14 cellular contexts compared by ENCODE assay signal in the genomic region with DNA sequence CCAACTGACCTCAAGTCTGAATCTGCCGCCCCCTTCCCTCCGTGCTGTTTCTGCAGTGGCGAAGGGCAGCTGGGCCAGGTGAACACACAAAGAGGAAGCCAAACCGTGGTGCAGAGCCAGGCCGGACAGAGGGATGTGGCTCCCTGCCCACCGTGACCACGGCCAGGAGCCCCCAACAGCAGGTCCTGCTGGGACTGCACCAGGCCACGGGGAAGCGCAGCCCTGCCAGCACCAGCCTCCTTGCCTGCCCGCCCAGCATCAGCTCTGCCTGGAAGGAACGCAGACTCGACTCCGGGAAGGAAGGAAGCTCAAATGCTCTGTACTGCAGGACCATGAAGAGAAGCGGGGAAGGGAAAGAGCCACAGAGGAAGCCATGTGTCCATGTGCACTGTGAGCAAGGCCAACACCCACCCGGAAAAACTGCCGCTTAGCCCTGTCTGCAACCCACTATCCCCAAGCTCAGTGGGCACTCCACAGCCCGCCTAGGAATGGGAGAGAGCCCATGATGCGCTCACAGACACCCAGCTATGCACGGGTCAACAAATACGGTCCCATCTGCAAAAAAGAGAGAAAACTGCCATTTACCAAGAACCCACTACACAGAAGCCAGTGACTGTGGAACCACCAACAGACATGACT. TPM values are rescaled to one million over a fixed set of nuclear protein-coding genes. Genes with fewer than 3 reads are reported as not detected.
"Had no signal": no experiment of that assay in that cellular context is flagged by ENCODE, and none has a peak within 500 bp of the region (broad histone marks: within the 10 kb centered on the region; RNA-seq: fewer than 3 reads in every experiment).

No MANE protein-coding gene starts in this region.

- H3K9me3 Mint-ChIP-seq: activated T-cell treated with anti-CD3 and anti-CD28 coated beads, Interleukin-2, amount 50 U/mL, for 24 hours; effector memory CD8-positive, alpha-beta T cell; nephron progenitor cell; stimulated activated effector memory CD8-positive, alpha-beta T cell treated with anti-CD3 and anti-CD28 coated beads, Interleukin-12 subunit alpha, Interleukin-12 subunit beta, amount 100 ng/mL, for 72 hours; type B pancreatic cell had no signal

- DNase-seq: activated CD4-positive, alpha-beta T cell treated with anti-CD3 and anti-CD28 coated beads, Interleukin-2, amount 50 U/mL, for 4 hours; activated CD8-positive, alpha-beta memory T cell treated with anti-CD3 and anti-CD28 coated beads, Interleukin-2, amount 10 ng/mL, durations not matched to agents 7 days and 5 days; activated effector memory CD4-positive, alpha-beta T cell treated with Interleukin-2 at 50 U/mL for 16 hours; activated T-cell treated with anti-CD3 and anti-CD28 coated beads, Interleukin-2, amount 50 U/mL, for 24 hours; cortex of kidney; effector memory CD8-positive, alpha-beta T cell; mesenchymal stem cell; nephron progenitor cell; small intestine had no signal

- ATAC-seq: activated CD8-positive, alpha-beta memory T cell treated with anti-CD3 and anti-CD28 coated beads, Interleukin-2, amount 10 ng/mL, durations not matched to agents 7 days and 5 days; effector memory CD8-positive, alpha-beta T cell; stimulated activated effector memory CD8-positive, alpha-beta T cell treated with anti-CD3 and anti-CD28 coated beads, Interleukin-12 subunit alpha, Interleukin-12 subunit beta, amount 100 ng/mL, for 72 hours had no signal

- FAIRE-seq: bronchial epithelial cell, small intestine had no signal

- H3K36me3 Mint-ChIP-seq: activated CD8-positive, alpha-beta memory T cell treated with anti-CD3 and anti-CD28 coated beads, Interleukin-2, amount 10 ng/mL, durations not matched to agents 7 days and 5 days; activated naive CD8-positive, alpha-beta T cell; stimulated activated effector memory CD8-positive, alpha-beta T cell treated with anti-CD3 and anti-CD28 coated beads, Interleukin-12 subunit alpha, Interleukin-12 subunit beta, amount 100 ng/mL, for 72 hours; type B pancreatic cell had no signal

- H3K27me3 Mint-ChIP-seq: activated CD8-positive, alpha-beta memory T cell treated with anti-CD3 and anti-CD28 coated beads, Interleukin-2, amount 10 ng/mL, durations not matched to agents 7 days and 5 days; activated naive CD8-positive, alpha-beta T cell; activated T-cell treated with anti-CD3 and anti-CD28 coated beads, Interleukin-2, amount 50 U/mL, for 24 hours; effector memory CD8-positive, alpha-beta T cell; type B pancreatic cell had no signal

- H3K27ac Mint-ChIP-seq: activated CD8-positive, alpha-beta memory T cell treated with anti-CD3 and anti-CD28 coated beads, Interleukin-2, amount 10 ng/mL, durations not matched to agents 7 days and 5 days; activated naive CD8-positive, alpha-beta T cell; activated T-cell treated with anti-CD3 and anti-CD28 coated beads, Interleukin-2, amount 50 U/mL, for 24 hours; effector memory CD8-positive, alpha-beta T cell; stimulated activated effector memory CD8-positive, alpha-beta T cell treated with anti-CD3 and anti-CD28 coated beads, Interleukin-12 subunit alpha, Interleukin-12 subunit beta, amount 100 ng/mL, for 72 hours; type B pancreatic cell had no signal

- H3K4me3 Mint-ChIP-seq: activated CD8-positive, alpha-beta memory T cell treated with anti-CD3 and anti-CD28 coated beads, Interleukin-2, amount 10 ng/mL, durations not matched to agents 7 days and 5 days; activated naive CD8-positive, alpha-beta T cell; activated T-cell treated with anti-CD3 and anti-CD28 coated beads, Interleukin-2, amount 50 U/mL, for 24 hours; effector memory CD8-positive, alpha-beta T cell; nephron progenitor cell; stimulated activated effector memory CD8-positive, alpha-beta T cell treated with anti-CD3 and anti-CD28 coated beads, Interleukin-12 subunit alpha, Interleukin-12 subunit beta, amount 100 ng/mL, for 72 hours; type B pancreatic cell had no signal

- H3K27ac ChIP-seq: epithelial cell of prostate had no signal

RNA-seq across cellular contexts. Expression of gene GPER1, which starts 19.0 kb away (rescaled TPM):
- total RNA-seq: activated CD8-positive, alpha-beta memory T cell treated with anti-CD3 and anti-CD28 coated beads, Interleukin-2, amount 10 ng/mL, durations not matched to agents 7 days and 5 days had no signal
